In the genomic region with DNA sequence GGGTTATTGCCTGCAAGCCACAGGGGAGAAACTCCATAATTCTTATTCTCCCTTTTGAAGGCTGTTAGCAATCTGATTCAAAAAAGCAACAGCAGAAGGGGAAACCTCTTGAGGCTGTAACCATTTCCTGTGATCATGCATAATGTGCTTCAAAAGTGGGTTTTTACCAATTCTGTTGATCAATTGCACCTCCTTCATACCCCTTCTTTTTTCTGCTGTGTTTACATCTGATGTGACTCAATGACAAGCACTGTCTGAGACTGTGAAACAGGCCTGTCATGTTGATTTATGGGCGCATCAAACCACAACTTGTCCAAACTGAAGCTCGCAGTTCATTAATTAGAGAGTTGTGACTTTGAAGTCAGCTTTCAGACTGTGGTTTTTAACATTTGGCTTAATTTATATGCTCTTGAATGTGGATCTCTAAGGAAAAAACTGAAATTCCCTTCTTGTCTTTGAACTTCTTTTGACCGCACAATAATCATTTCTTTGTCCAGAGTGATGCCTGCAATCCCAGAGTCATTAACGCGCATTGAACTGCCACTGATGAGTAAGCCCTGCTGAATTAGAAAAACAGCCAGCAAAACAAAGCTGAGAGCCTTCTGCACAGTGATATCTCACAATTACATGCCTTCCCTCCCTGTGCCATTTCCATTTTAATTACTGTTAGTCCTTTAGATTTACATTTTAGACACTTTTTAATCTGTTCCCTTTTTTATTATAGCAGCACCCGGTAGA, we compare ENCODE assay signal across 8 cellular contexts.
DNase-seq lines count a peak whose midpoint lies in the region; ATAC-seq and TF ChIP-seq lines count a peak whose summit lies in the region.

No MANE protein-coding gene starts in this region.

- H3K4me1 ChIP-seq in HEK293 (ENCODE audit: control insufficient read depth, insufficient read depth, low read length): peaks cover 15% of the 10 kb centered on the region; the same call in 1 of the 2 replicates

- CTCF ChIA-PET in HEK293 (lab: Yijun Ruan, JAX) (interaction anchor here (0.8 kb wide), 1 partner anchor 11 kb away, joined by 3 read pairs; no protein-coding TSS in a partner anchor), T-cell (lab: Charles Lee) (interaction anchor here in 1 of 2 donors (1.0 kb wide), 1 partner anchor 11 kb away, joined by 3 read pairs; no protein-coding TSS in a partner anchor)

- H3K27me3 Mint-ChIP-seq in T-cell: no peaks in the 10 kb centered on the region

- intact Hi-C loops in sciatic nerve (cut with DNase I): no loop called here

- no peak overlapping the region for H3K4me3 ChIP-seq in HEK293 (ENCODE audit: low read depth, low read length)

- no peaks in the 10 kb centered on the region for H3K9me3 Mint-ChIP-seq in T-cell

- peaks cover 77% of the 10 kb centered on the region for H3K36me3 Mint-ChIP-seq in T-cell

- peak in 28 of 34 experiments; percentile 8 to 68 (median 37) for DNase-seq in T-cell
- no peak for DNase-seq in sciatic nerve (ENCODE audit: low spot score)
- no peak for DNase-seq in erythroblast (lab: John Stamatoyannopoulos, UW)
- DNase-seq in hepatic stellate cell (ENCODE audit: low spot score): no peak
- no peak for DNase-seq in activated CD4-positive, CD25-positive, alpha-beta regulatory T cell treated with anti-CD3 and anti-CD28 coated beads, Interleukin-2, amount 50 U/mL, for 72 hours
- DNase-seq in cerebellar cortex (ENCODE audit: low spot score): no peak

- peaks cover 0 to 18% of the 10 kb centered on the region in 2 experiments; a peak in 1 of 3 replicates for H3K36me3 ChIP-seq in HEK293 (ENCODE audit: control insufficient read depth in 2 of 2, insufficient read depth in 1 of 2, low read length in 2 of 2)

- no peak for TF ChIP-seq CTCF in HEK293 (tag by site-specific recombination; IDR thresholded peaks at IDR 0.05)

- H3K9me3 ChIP-seq in HEK293 (ENCODE audit: control insufficient read depth, insufficient read depth, low read depth, low read length): no peaks in the 10 kb centered on the region

- POLR2A ChIA-PET in HEK293 (lab: Yijun Ruan, JAX): no interaction called here
- POLR2A ChIA-PET in T-cell (lab: Charles Lee): interaction anchor here (0.9 to 1.0 kb wide), 2 partner anchors 9 to 14 kb away, joined by 3 to 4 read pairs; no protein-coding TSS in a partner anchor

- H3K27ac ChIP-seq in HEK293 (ENCODE audit: extremely low read depth, low read depth, low read length): peak overlapping the region; percentile 9; the same call in 1 of the 2 replicates

- peaks cover 65 to 100% (median 100%) of the 10 kb centered on the region in 3 donors for H3K4me1 Mint-ChIP-seq in T-cell

- ATAC-seq in T-cell (replicated peaks in 1 of 4): peak; percentile 89 to 95 (median 91)
- peak; percentile 65 for ATAC-seq in esophagus mucosa
- ATAC-seq in sciatic nerve: peak; percentile 73

- TF ChIP-seq POLR2A in erythroblast (IDR thresholded peaks at IDR 0.05; ENCODE audit: low read length): no peak

- peak overlapping the region; percentile 90 to 93 for H3K27ac Mint-ChIP-seq in T-cell

- peak overlapping the region; percentile 29 to 77 (median 52) for H3K4me3 Mint-ChIP-seq in T-cell

TF ChIP-seq in HEK293, 187 proteins besides CTCF, POLR2A, EP300 and RAD21 (continues in another document):
- TF ChIP-seq TRIM28 (IDR thresholded peaks at IDR 0.05; ENCODE audit: borderline replicate concordance, low read length) (no peak), ZNF621 (tag by site-specific recombination; IDR thresholded peaks at IDR 0.05) (no peak), ZNF560 (tag by site-specific recombination; IDR thresholded peaks at IDR 0.05; ENCODE audit: borderline replicate concordance) (no peak), ATF2 (tag by site-specific recombination; IDR thresholded peaks at IDR 0.05; ENCODE audit: low read depth) (no peak), ZBTB48 (tag by site-specific recombination; IDR thresholded peaks at IDR 0.05) (no peak), ZNF211 (tag by site-specific recombination; IDR thresholded peaks at IDR 0.05; ENCODE audit: low read depth) (no peak), KLF7 (tag by site-specific recombination; IDR thresholded peaks at IDR 0.05; ENCODE audit: borderline replicate concordance) (no peak), MEIS1 (CRISPR knock-in tag; IDR thresholded peaks at IDR 0.05; ENCODE audit: borderline replicate concordance) (peak; percentile 97), SP7 (tag by site-specific recombination; IDR thresholded peaks at IDR 0.05) (peak; percentile 98), ZBTB49 (tag by site-specific recombination; IDR thresholded peaks at IDR 0.05; ENCODE audit: low read depth) (no peak), ZNF585B (tag by site-specific recombination; IDR thresholded peaks at IDR 0.05) (no peak), ZIC2 (tag by site-specific recombination; IDR thresholded peaks at IDR 0.05) (no peak), ZNF248 (tag by site-specific recombination; IDR thresholded peaks at IDR 0.05) (no peak), ZNF394 (tag by site-specific recombination; IDR thresholded peaks at IDR 0.05; ENCODE audit: borderline replicate concordance) (peak; percentile 35; the same call in 1 of the 2 replicates), ZBTB7A (tag by site-specific recombination; IDR thresholded peaks at IDR 0.05; ENCODE audit: low read depth) (no peak), ZNF132 (tag by site-specific recombination; IDR thresholded peaks at IDR 0.05; ENCODE audit: borderline replicate concordance) (no peak), ZNF473 (tag by site-specific recombination; IDR thresholded peaks at IDR 0.05) (no peak), ZNF529 (tag by site-specific recombination; IDR thresholded peaks at IDR 0.05; ENCODE audit: insufficient replicate concordance) (no peak), ZNF610 (tag by site-specific recombination; IDR thresholded peaks at IDR 0.05; ENCODE audit: borderline replicate concordance) (no peak)
- TF ChIP-seq, protein P1, sequence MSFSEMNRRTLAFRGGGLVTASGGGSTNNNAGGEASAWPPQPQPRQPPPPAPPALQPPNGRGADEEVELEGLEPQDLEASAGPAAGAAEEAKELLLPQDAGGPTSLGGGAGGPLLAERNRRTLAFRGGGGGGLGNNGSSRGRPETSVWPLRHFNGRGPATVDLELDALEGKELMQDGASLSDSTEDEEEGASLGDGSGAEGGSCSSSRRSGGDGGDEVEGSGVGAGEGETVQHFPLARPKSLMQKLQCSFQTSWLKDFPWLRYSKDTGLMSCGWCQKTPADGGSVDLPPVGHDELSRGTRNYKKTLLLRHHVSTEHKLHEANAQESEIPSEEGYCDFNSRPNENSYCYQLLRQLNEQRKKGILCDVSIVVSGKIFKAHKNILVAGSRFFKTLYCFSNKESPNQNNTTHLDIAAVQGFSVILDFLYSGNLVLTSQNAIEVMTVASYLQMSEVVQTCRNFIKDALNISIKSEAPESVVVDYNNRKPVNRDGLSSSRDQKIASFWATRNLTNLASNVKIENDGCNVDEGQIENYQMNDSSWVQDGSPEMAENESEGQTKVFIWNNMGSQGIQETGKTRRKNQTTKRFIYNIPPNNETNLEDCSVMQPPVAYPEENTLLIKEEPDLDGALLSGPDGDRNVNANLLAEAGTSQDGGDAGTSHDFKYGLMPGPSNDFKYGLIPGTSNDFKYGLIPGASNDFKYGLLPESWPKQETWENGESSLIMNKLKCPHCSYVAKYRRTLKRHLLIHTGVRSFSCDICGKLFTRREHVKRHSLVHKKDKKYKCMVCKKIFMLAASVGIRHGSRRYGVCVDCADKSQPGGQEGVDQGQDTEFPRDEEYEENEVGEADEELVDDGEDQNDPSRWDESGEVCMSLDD (tag by site-specific recombination; IDR thresholded peaks at IDR 0.05): no peak

Comparison
In these comparisons a context has a peak if more than half of its experiments do, and no peak if none do; other contexts are left out.
1. DNase-seq: peak in T-cell (28 of 34); none in sciatic nerve (single experiment), erythroblast (0 of 2), hepatic stellate cell (single experiment), activated CD4-positive, CD25-positive, alpha-beta regulatory T cell treated with anti-CD3 and anti-CD28 coated beads, Interleukin-2, amount 50 U/mL, for 72 hours (single experiment) and cerebellar cortex (single experiment).
2. Peak in every context shown above with its lines, with median percentiles within 50 percentile points of each other: ATAC-seq.